ENCODE assay signal across 8 cellular contexts in the genomic region with DNA sequence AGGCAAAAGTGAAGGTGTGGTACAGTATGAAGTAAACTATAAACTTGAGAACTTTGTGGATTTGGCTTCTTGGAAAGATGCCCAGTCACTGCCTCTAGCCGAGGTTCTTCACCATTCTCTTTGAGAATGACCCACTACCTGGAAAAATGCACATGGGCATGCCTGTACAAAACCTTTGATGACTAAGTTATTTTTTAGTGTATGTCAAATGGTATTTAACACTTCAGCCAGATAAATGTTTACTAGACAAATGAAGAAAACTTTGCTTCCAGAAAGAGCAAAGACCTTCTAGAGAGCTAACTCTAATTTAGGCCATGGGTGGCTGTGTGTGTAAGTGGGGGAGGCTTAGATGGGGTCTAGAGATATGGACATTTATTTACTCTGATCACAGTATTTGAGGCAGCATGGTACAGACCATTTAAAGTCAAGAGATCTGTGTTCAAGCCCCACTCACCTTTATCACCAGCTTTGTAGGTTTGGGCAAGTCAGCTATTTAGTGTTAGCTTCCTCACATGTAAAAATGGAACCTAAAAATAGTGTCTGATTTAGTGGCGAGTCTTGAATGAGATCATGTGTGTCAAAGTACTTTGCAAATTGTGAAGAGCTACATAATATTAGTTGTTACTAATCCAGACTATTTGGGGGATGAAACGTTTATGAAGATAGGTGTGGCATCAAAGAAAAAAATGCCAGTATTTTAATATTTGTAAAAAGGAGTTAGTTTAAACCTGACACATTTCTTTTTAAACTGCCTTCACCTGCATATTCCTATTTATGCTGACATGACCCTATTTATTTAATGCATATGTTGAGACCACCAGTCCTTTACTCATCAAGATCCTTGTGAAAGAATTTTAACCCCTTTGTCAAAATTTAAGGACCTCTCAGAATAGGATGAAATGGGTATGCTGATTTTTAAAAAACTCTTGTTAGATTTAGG. TPM values are rescaled to one million over a fixed set of nuclear protein-coding genes. Genes with fewer than 3 reads are reported as not detected.
DNase-seq lines count a peak whose midpoint lies in the region; ATAC-seq and TF ChIP-seq lines count a peak whose summit lies in the region.

No MANE protein-coding gene starts in this region.

- peaks cover 95% of the 10 kb centered on the region for H3K79me2 ChIP-seq in Loucy (ENCODE audit: insufficient read depth, low read length)

- no peak for TF ChIP-seq RAD21 in liver (IDR thresholded peaks at IDR 0.05)

- H3K4me1 ChIP-seq in Loucy (ENCODE audit: insufficient read depth, low read length, poor library complexity, severe bottlenecking) (peaks cover 55% of the 10 kb centered on the region), liver (ENCODE audit: control insufficient read depth in 4 of 4, insufficient read depth in 4 of 4, low read length in 3 of 4) (peaks cover 9 to 77% (median 56%) of the 10 kb centered on the region in 4 donors), upper lobe of left lung (peaks cover 60 to 72% (median 65%) of the 10 kb centered on the region in 4 donors)
- H3K4me1 ChIP-seq in effector memory CD4-positive, alpha-beta T cell (ENCODE audit: control insufficient read depth, insufficient read depth, low read length, poor library complexity, severe bottlenecking), result peaks cover 14% of the 10 kb centered on the region

- TF ChIP-seq CTCF in Loucy (conservative IDR thresholded peaks at IDR 0.05; ENCODE audit: low read length), result no peak
- no peak for TF ChIP-seq CTCF in brain microvascular endothelial cell (IDR thresholded peaks at IDR 0.05; ENCODE audit: low read depth, low read length, missing control alignments)
- TF ChIP-seq CTCF in liver (IDR thresholded peaks at IDR 0.05; ENCODE audit: low read depth, low read length, missing input control), result no peak
- no peak for TF ChIP-seq CTCF in upper lobe of left lung (IDR thresholded peaks at IDR 0.05)

- TF ChIP-seq EP300 in upper lobe of left lung (IDR thresholded peaks at IDR 0.05), result no peak

- H3K4me2 ChIP-seq in Loucy (ENCODE audit: low read depth, low read length, poor library complexity, severe bottlenecking), result peak overlapping the region; percentile 92

- H3K9me3 ChIP-seq in Loucy (ENCODE audit: insufficient read depth, low read depth, low read length) (no peaks in the 10 kb centered on the region), liver (ENCODE audit: control insufficient read depth in 4 of 4, low read length in 3 of 4) (no peaks in the 10 kb centered on the region), upper lobe of left lung (no peaks in the 10 kb centered on the region)
- no peaks in the 10 kb centered on the region for H3K9me3 ChIP-seq in effector memory CD4-positive, alpha-beta T cell (ENCODE audit: control insufficient read depth, low read length)

- no peaks in the 10 kb centered on the region for H3K27me3 ChIP-seq in Loucy (ENCODE audit: insufficient read depth, low read length, poor library complexity, severe bottlenecking)
- H3K27me3 ChIP-seq in brain microvascular endothelial cell (replicated peaks), result no peaks in the 10 kb centered on the region
- no peaks in the 10 kb centered on the region for H3K27me3 ChIP-seq in liver (ENCODE audit: control insufficient read depth in 4 of 4, insufficient read depth in 4 of 4, low read length in 3 of 4)
- no peaks in the 10 kb centered on the region for H3K27me3 ChIP-seq in upper lobe of left lung
- no peaks in the 10 kb centered on the region for H3K27me3 ChIP-seq in effector memory CD4-positive, alpha-beta T cell (replicated peaks; ENCODE audit: control insufficient read depth, insufficient read depth, low read length, poor library complexity, severe bottlenecking)

- H4K20me1 ChIP-seq in Loucy (ENCODE audit: insufficient read depth, low read length, poor library complexity, severe bottlenecking), result peaks cover 22% of the 10 kb centered on the region

- no peak overlapping the region for H2AFZ ChIP-seq in Loucy (ENCODE audit: low read length)

- peak overlapping the region; percentile 44 for H3K27ac ChIP-seq in brain microvascular endothelial cell
- peak overlapping the region; percentile 5 to 47 for H3K27ac ChIP-seq in liver (ENCODE audit: low read depth in 1 of 2, low read length in 2 of 2)
- H3K27ac ChIP-seq in upper lobe of left lung, result peak overlapping the region; percentile 58 to 88 (median 74)
- no peak overlapping the region for H3K27ac ChIP-seq in effector memory CD4-positive, alpha-beta T cell (ENCODE audit: insufficient read depth, low read length, poor library complexity, severe bottlenecking)

- in situ Hi-C loops in brain microvascular endothelial cell (cut with HindIII; ENCODE audit: low pct_ligation_motif_present, low sequenced_read_pairs), result no loop called here

- no peak for ATAC-seq in upper lobe of left lung (ENCODE audit: low FRiP score in 2 of 2)

- DNase-seq in DMS53 (lab: John Stamatoyannopoulos, UW) (peak; percentile 37), brain microvascular endothelial cell (peak; percentile 45), upper lobe of left lung (no peak), SIG-M5 treated with dmso at 0.1 percent for 504 hours (lab: John Stamatoyannopoulos, UW; ENCODE audit: unreplicated experiment) (no peak), NCI-H1694 treated with DMSO at 0.1 percent for 48 hours (lab: John Stamatoyannopoulos, UW) (no peak)
- no peak for DNase-seq in effector memory CD4-positive, alpha-beta T cell

- H3K9me2 ChIP-seq in Loucy (replicated peaks; ENCODE audit: low read depth, low read length), result no peaks in the 10 kb centered on the region

- TF ChIP-seq POLR2A in upper lobe of left lung (IDR thresholded peaks at IDR 0.05), result no peak

- WGBS in liver, result 4% methylated on average over 3 of the region's 3 CpGs
- 5 to 11% methylated on average over 3 of the region's 3 CpGs for WGBS in upper lobe of left lung, 2 donors

- H3K9ac ChIP-seq in Loucy (ENCODE audit: low read depth, low read length, poor library complexity, severe bottlenecking) (peak overlapping the region; percentile 80), liver (ENCODE audit: low read depth in 1 of 2, low read length in 2 of 2) (peak overlapping the region; percentile 31 to 78)

- H3K4me3 ChIP-seq in Loucy (ENCODE audit: low read length, poor library complexity, severe bottlenecking) (peak overlapping the region; percentile 81), brain microvascular endothelial cell (ENCODE audit: low read depth, low read length) (no peak overlapping the region), liver (ENCODE audit: low read depth in 1 of 3, low read length in 3 of 3) (no peak overlapping the region), upper lobe of left lung (peak overlapping the region in 1 of 4 donors; percentile 48)
- no peak overlapping the region for H3K4me3 ChIP-seq in effector memory CD4-positive, alpha-beta T cell (ENCODE audit: insufficient read depth, low read depth, low read length, poor library complexity, severe bottlenecking)

- H3F3A ChIP-seq in Loucy (ENCODE audit: low read depth), result 0 out of 2 replicates have a peak, but pooled peaks cover 5% of the 10 kb centered on the region

- H3K36me3 ChIP-seq in Loucy (ENCODE audit: insufficient read depth, low read length) (no peaks in the 10 kb centered on the region; the same call in 1 of the 2 replicates), brain microvascular endothelial cell (replicated peaks) (no peaks in the 10 kb centered on the region), liver (ENCODE audit: control insufficient read depth in 4 of 4, insufficient read depth in 3 of 4, low read depth in 1 of 4, low read length in 3 of 4) (peaks cover 0 to 2% (median 0%) of the 10 kb centered on the region in 4 donors), upper lobe of left lung (no peaks in the 10 kb centered on the region)
- no peaks in the 10 kb centered on the region for H3K36me3 ChIP-seq in effector memory CD4-positive, alpha-beta T cell (ENCODE audit: control insufficient read depth, insufficient read depth, low read length)

TF ChIP-seq in liver, 16 proteins besides CTCF, POLR2A, EP300 and RAD21:
- TF ChIP-seq JUND (IDR thresholded peaks at IDR 0.05) (no peak), GABPA (IDR thresholded peaks at IDR 0.05 in 1 of 2, conservative IDR thresholded peaks at IDR 0.05 in 1 of 2) (no peak), RXRA (IDR thresholded peaks at IDR 0.05) (no peak), FOXA1 (IDR thresholded peaks at IDR 0.05) (no peak), HNF4G (IDR thresholded peaks at IDR 0.05) (no peak)
- TF ChIP-seq, protein P1, sequence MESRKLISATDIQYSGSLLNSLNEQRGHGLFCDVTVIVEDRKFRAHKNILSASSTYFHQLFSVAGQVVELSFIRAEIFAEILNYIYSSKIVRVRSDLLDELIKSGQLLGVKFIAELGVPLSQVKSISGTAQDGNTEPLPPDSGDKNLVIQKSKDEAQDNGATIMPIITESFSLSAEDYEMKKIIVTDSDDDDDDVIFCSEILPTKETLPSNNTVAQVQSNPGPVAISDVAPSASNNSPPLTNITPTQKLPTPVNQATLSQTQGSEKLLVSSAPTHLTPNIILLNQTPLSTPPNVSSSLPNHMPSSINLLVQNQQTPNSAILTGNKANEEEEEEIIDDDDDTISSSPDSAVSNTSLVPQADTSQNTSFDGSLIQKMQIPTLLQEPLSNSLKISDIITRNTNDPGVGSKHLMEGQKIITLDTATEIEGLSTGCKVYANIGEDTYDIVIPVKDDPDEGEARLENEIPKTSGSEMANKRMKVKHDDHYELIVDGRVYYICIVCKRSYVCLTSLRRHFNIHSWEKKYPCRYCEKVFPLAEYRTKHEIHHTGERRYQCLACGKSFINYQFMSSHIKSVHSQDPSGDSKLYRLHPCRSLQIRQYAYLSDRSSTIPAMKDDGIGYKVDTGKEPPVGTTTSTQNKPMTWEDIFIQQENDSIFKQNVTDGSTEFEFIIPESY (IDR thresholded peaks at IDR 0.05), result no peak

RNA-seq across cellular contexts. Expression of a gene that starts 20.2 kb away (rescaled TPM):
- total RNA-seq in liver (10 to 100 TPM; 27.4 to 28.1 TPM), upper lobe of left lung (10 to 100 TPM; 40.0 to 73.3 (median 50.9) TPM)
- polyA plus RNA-seq in liver, result 10 to 100 TPM; 18.3 to 26.3 TPM

RNA-seq across cellular contexts. Expression of a gene that starts 46.3 kb away (rescaled TPM):
- total RNA-seq in liver (1 to 10 TPM; 1.0 to 2.2 TPM), upper lobe of left lung (1 to 10 TPM; 2.7 to 9.9 (median 3.5) TPM)
- polyA plus RNA-seq in liver, result under 1 TPM; 0.22 to 0.53 TPM

Comparison
In these comparisons a context has a peak if more than half of its experiments do, and no peak if none do; other contexts are left out.
1. DNase-seq: peak in DMS53 (single experiment) and brain microvascular endothelial cell (single experiment); none in upper lobe of left lung (0 of 2), SIG-M5 treated with dmso at 0.1 percent for 504 hours (single experiment), NCI-H1694 treated with DMSO at 0.1 percent for 48 hours (single experiment) and effector memory CD4-positive, alpha-beta T cell (0 of 3).